Comparison of ENCODE assay signal across 18 cellular contexts in the genomic region with DNA sequence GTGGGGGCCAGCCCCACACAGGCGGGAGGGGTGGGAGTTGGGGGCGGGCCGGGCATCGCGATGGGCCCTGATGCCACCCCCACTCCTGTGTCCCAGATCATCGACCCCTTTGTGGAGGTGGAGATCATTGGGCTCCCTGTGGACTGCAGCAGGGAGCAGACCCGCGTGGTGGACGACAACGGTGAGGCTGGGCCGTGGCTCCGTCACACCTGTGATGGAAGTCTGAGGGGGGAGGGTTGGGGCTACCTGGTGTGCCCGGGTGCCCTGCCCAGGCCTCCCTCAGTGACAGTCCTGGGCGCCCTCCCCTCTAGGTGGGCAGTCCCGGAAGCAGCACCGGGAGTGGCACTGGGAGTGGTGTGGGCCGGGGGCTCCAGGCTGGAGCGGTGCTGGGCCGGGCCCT. TPM values are rescaled to one million over a fixed set of nuclear protein-coding genes. Genes with fewer than 3 reads are reported as not detected.
A peak's percentile ranks its signal among the peaks of the same experiment; 100 is the strongest.
DNase-seq lines count a peak whose midpoint lies in the region; ATAC-seq and TF ChIP-seq lines count a peak whose summit lies in the region.
"Had no signal": no experiment of that assay in that cellular context is flagged by ENCODE, and none has a peak within 500 bp of the region (broad histone marks: within the 10 kb centered on the region; RNA-seq: fewer than 3 reads in every experiment).

No MANE protein-coding gene starts in this region.

- no peak overlapping the region for H3K4me3 Mint-ChIP-seq in stimulated activated naive CD8-positive, alpha-beta T cell treated with anti-CD3 and anti-CD28 coated beads, Interleukin-15, amount 100 ng/mL, for 72 hours
- H3K4me3 Mint-ChIP-seq in activated CD4-positive, alpha-beta memory T cell treated with anti-CD3 and anti-CD28 coated beads for 36 hours = no peak overlapping the region
- H3K4me3 Mint-ChIP-seq: CD4-positive, CD25-positive, alpha-beta regulatory T cell; CD8-positive, alpha-beta T cell had no signal

- no peaks in the 10 kb centered on the region for H3K9me3 Mint-ChIP-seq in stimulated activated naive CD8-positive, alpha-beta T cell treated with anti-CD3 and anti-CD28 coated beads, Interleukin-15, amount 100 ng/mL, for 72 hours
- H3K9me3 Mint-ChIP-seq in activated CD4-positive, alpha-beta memory T cell treated with anti-CD3 and anti-CD28 coated beads for 36 hours = no peaks in the 10 kb centered on the region
- H3K9me3 Mint-ChIP-seq: CD8-positive, alpha-beta T cell had no signal

- H3K4me1 ChIP-seq in HEK293 (ENCODE audit: control insufficient read depth, insufficient read depth, low read length) (no peaks in the 10 kb centered on the region; the same call in 1 of the 2 replicates), gastrocnemius medialis (peaks cover 0 to 17% of the 10 kb centered on the region in 2 donors)
- H3K4me1 ChIP-seq: BE2C had no signal

- no peak overlapping the region for H3K27ac Mint-ChIP-seq in stimulated activated naive CD8-positive, alpha-beta T cell treated with anti-CD3 and anti-CD28 coated beads, Interleukin-15, amount 100 ng/mL, for 72 hours
- no peak overlapping the region for H3K27ac Mint-ChIP-seq in activated CD4-positive, alpha-beta memory T cell treated with anti-CD3 and anti-CD28 coated beads for 36 hours

- H3K27me3 ChIP-seq in WERI-Rb-1 (ENCODE audit: insufficient read depth, low read depth, severe bottlenecking) (no peaks in the 10 kb centered on the region), gastrocnemius medialis (peaks cover 48 to 69% (median 55%) of the 10 kb centered on the region in 3 donors)
- H3K27me3 ChIP-seq: BE2C had no signal

- TF ChIP-seq CTCF in HEK293 (tag by site-specific recombination; IDR thresholded peaks at IDR 0.05) (no peak), WERI-Rb-1 (IDR thresholded peaks at IDR 0.05; ENCODE audit: low read depth, low read length) (no peak), gastrocnemius medialis (IDR thresholded peaks at IDR 0.05 in 4 of 5, conservative IDR thresholded peaks at IDR 0.05 in 1 of 5) (no peak)

- in situ Hi-C loops in gastrocnemius medialis (cut with MboI; ENCODE audit: low sequenced_read_pairs in 4 of 4) = no loop called here

- no peak for DNase-seq in stimulated activated naive CD8-positive, alpha-beta T cell treated with anti-CD3 and anti-CD28 coated beads, Interleukin-15, amount 100 ng/mL, for 72 hours
- no peak for DNase-seq in stimulated activated naive CD8-positive, alpha-beta T cell treated with anti-CD3 and anti-CD28 coated beads, Interleukin-15, Interleukin-2, amounts not matched to agents 100 U/mL and 50 U/mL, for 24 hours
- DNase-seq in WERI-Rb-1 (no peak), gastrocnemius medialis (no peak), posterior cingulate gyrus (no peak)
- DNase-seq in activated CD4-positive, alpha-beta memory T cell treated with anti-CD3 and anti-CD28 coated beads for 36 hours = no peak
- DNase-seq: BE2C; Caco-2; CD8-positive, alpha-beta T cell; DMS153; DND-41; GOT3; HCEC 1CT had no signal

- H3K4me1 Mint-ChIP-seq in stimulated activated naive CD8-positive, alpha-beta T cell treated with anti-CD3 and anti-CD28 coated beads, Interleukin-15, amount 100 ng/mL, for 72 hours = peaks cover 53% of the 10 kb centered on the region
- H3K4me1 Mint-ChIP-seq in activated CD4-positive, alpha-beta memory T cell treated with anti-CD3 and anti-CD28 coated beads for 36 hours (ENCODE audit: low read depth) = peaks cover 24% of the 10 kb centered on the region

- CTCF ChIA-PET in HEK293 (lab: Yijun Ruan, JAX) = no interaction called here
- CTCF ChIA-PET in activated CD4-positive, alpha-beta memory T cell treated with anti-CD3 and anti-CD28 coated beads for 36 hours (lab: Charles Lee) = no interaction called here

- H3K27ac ChIP-seq in HEK293 (ENCODE audit: extremely low read depth, low read depth, low read length) = no peak overlapping the region
- peak overlapping the region; percentile 20; the same call in 1 of the 2 replicates for H3K27ac ChIP-seq in WERI-Rb-1
- no peak overlapping the region for H3K27ac ChIP-seq in gastrocnemius medialis
- H3K27ac ChIP-seq: 22Rv1, C4-2B had no signal

- H3K4me3 ChIP-seq in HEK293 (ENCODE audit: low read depth, low read length) (no peak overlapping the region), WERI-Rb-1 (ENCODE audit: low read depth, low read length) (no peak overlapping the region), gastrocnemius medialis (no peak overlapping the region)

- POLR2A ChIA-PET in HEK293 (lab: Yijun Ruan, JAX) = no interaction called here
- POLR2A ChIA-PET in activated CD4-positive, alpha-beta memory T cell treated with anti-CD3 and anti-CD28 coated beads for 36 hours (lab: Charles Lee) = no interaction called here

- TF ChIP-seq POLR2A in gastrocnemius medialis (IDR thresholded peaks at IDR 0.05) = no peak

- intact Hi-C loops in gastrocnemius medialis (cut with DNase I; ENCODE audit: low total_unique reads) (no loop called here), posterior cingulate gyrus (cut with DNase I) (no loop called here)
- intact Hi-C loops in activated CD4-positive, alpha-beta memory T cell treated with anti-CD3 and anti-CD28 coated beads for 36 hours (cut with micrococcal nuclease) = no loop called here

- no peaks in the 10 kb centered on the region for H3K36me3 Mint-ChIP-seq in activated CD4-positive, alpha-beta memory T cell treated with anti-CD3 and anti-CD28 coated beads for 36 hours
- H3K36me3 Mint-ChIP-seq: CD4-positive, CD25-positive, alpha-beta regulatory T cell; CD8-positive, alpha-beta T cell had no signal

- no peaks in the 10 kb centered on the region for H3K27me3 Mint-ChIP-seq in stimulated activated naive CD8-positive, alpha-beta T cell treated with anti-CD3 and anti-CD28 coated beads, Interleukin-15, amount 100 ng/mL, for 72 hours
- no peaks in the 10 kb centered on the region for H3K27me3 Mint-ChIP-seq in activated CD4-positive, alpha-beta memory T cell treated with anti-CD3 and anti-CD28 coated beads for 36 hours
- H3K27me3 Mint-ChIP-seq: CD4-positive, CD25-positive, alpha-beta regulatory T cell had no signal

- H3K36me3 ChIP-seq in HEK293 (ENCODE audit: control insufficient read depth in 2 of 2, insufficient read depth in 1 of 2, low read length in 2 of 2) (no peaks in the 10 kb centered on the region), WERI-Rb-1 (peaks cover 80% of the 10 kb centered on the region), gastrocnemius medialis (no peaks in the 10 kb centered on the region)
- H3K36me3 ChIP-seq: BE2C had no signal

- H3K9me3 ChIP-seq in HEK293 (ENCODE audit: control insufficient read depth, insufficient read depth, low read depth, low read length) (no peaks in the 10 kb centered on the region), WERI-Rb-1 (ENCODE audit: severe bottlenecking) (no peaks in the 10 kb centered on the region), gastrocnemius medialis (no peaks in the 10 kb centered on the region)
- H3K9me3 ChIP-seq: BE2C, Caco-2 had no signal

- peak; percentile 7 for ATAC-seq in stimulated activated naive CD8-positive, alpha-beta T cell treated with anti-CD3 and anti-CD28 coated beads, Interleukin-15, amount 100 ng/mL, for 72 hours
- ATAC-seq in stimulated activated naive CD8-positive, alpha-beta T cell treated with anti-CD3 and anti-CD28 coated beads, Interleukin-15, Interleukin-2, amounts not matched to agents 100 U/mL and 50 U/mL, for 24 hours = no peak
- no peak for ATAC-seq in HG02884 (IDR thresholded peaks at IDR 0.05; ENCODE audit: unreplicated experiment)
- no peak for ATAC-seq in gastrocnemius medialis
- ATAC-seq: CD8-positive, alpha-beta T cell had no signal

TF ChIP-seq in HEK293, 187 proteins besides CTCF, POLR2A, EP300 and RAD21:
- TF ChIP-seq ZNF404 (tag by site-specific recombination; IDR thresholded peaks at IDR 0.05) (no peak), ZNF514 (tag by site-specific recombination; IDR thresholded peaks at IDR 0.05) (no peak), ZNF354C (tag by site-specific recombination; IDR thresholded peaks at IDR 0.05; ENCODE audit: borderline replicate concordance, low read depth) (no peak), ZNF184 (tag by site-specific recombination; IDR thresholded peaks at IDR 0.05) (no peak), ZNF510 (tag by site-specific recombination; IDR thresholded peaks at IDR 0.05; ENCODE audit: insufficient replicate concordance) (no peak), ZNF600 (tag by site-specific recombination; IDR thresholded peaks at IDR 0.05) (0 out of 2 replicates have a peak, but pooled peaks have one; percentile 68)

RNA-seq across cellular contexts. Expression of a gene that starts 22.6 kb away (rescaled TPM):
- not detected for total RNA-seq in gastrocnemius medialis
- 10 to 100 TPM in 1 of 2 experiments, 1 to 10 TPM in 1; 8.9 to 10.3 TPM for total RNA-seq in activated CD4-positive, alpha-beta memory T cell treated with anti-CD3 and anti-CD28 coated beads for 36 hours

RNA-seq across cellular contexts. Expression of a gene that starts 27.7 kb away (rescaled TPM):
- total RNA-seq in gastrocnemius medialis = 10 to 100 TPM; 27.5 to 54.2 (median 38.5) TPM
- total RNA-seq in activated CD4-positive, alpha-beta memory T cell treated with anti-CD3 and anti-CD28 coated beads for 36 hours = 10 to 100 TPM; 42.6 to 45.1 TPM

RNA-seq across cellular contexts. Expression of a gene that starts 31.4 kb away (rescaled TPM):
- total RNA-seq in gastrocnemius medialis = under 1 TPM in 1 of 4 donors, not detected in 3; 0.49 TPM
- total RNA-seq in activated CD4-positive, alpha-beta memory T cell treated with anti-CD3 and anti-CD28 coated beads for 36 hours = under 1 TPM in 1 of 2 experiments, not detected in 1; 0.17 TPM
- total RNA-seq: Caco-2; CD4-positive, CD25-positive, alpha-beta regulatory T cell; CD8-positive, alpha-beta T cell had no signal

RNA-seq across cellular contexts. Expression of a gene that starts 57.5 kb away (rescaled TPM):
- 10 to 100 TPM in 1 of 4 donors, 1 to 10 TPM in 3; 3.4 to 11.5 (median 5.0) TPM for total RNA-seq in gastrocnemius medialis
- 100 to 1,000 TPM; 145 to 152 TPM for total RNA-seq in activated CD4-positive, alpha-beta memory T cell treated with anti-CD3 and anti-CD28 coated beads for 36 hours

Comparison
In these comparisons a context has a peak if more than half of its experiments do, and no peak if none do; other contexts are left out.
1. RNA of a gene that starts 22.6 kb away (total RNA-seq): 8.9 to 10.3 TPM in activated CD4-positive, alpha-beta memory T cell treated with anti-CD3 and anti-CD28 coated beads for 36 hours; not detected in gastrocnemius medialis; every median in the first group is over 4 times any median in the second.